23 cellular contexts compared by ENCODE assay signal in the genomic region with DNA sequence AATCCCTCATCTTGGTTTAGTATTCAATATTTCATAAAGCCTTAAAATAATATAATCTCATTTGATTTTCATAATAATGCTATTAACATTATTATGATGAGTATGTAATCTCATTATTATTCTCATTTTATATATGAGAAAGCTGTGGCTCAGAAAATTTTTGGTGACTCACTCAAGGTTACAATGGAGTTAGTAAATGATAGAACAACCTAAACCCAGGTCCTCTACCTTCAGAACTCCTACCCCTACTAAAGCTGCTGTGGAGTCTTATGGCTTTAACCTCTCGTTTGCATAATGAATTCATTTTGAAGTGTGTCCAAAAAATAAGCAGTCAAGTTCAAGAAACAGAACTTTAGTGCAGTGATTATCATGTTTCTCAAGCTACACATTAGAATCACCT.
DNase-seq lines count a peak whose midpoint lies in the region; ATAC-seq, FAIRE-seq and TF ChIP-seq lines count a peak whose summit lies in the region.
"Had no signal": no experiment of that assay in that cellular context is flagged by ENCODE, and none has a peak within 500 bp of the region (broad histone marks: within the 10 kb centered on the region; RNA-seq: fewer than 3 reads in every experiment).

No MANE protein-coding gene starts in this region.

- no peaks in the 10 kb centered on the region for H4K20me1 ChIP-seq in SK-N-SH (ENCODE audit: insufficient read depth)
- H4K20me1 ChIP-seq: BLaER1 had no signal

- WGBS in SK-N-SH (ENCODE audit: low lambda C conversion rate): 43% methylated on average over 1 of the region's 1 CpG

- no peak for TF ChIP-seq EP300 in SK-N-SH (IDR thresholded peaks at IDR 0.05; ENCODE audit: borderline replicate concordance in 1 of 2, low read depth in 1 of 2, low read length in 1 of 2)

- FAIRE-seq in bronchial epithelial cell (lab: Jason Lieb, UNC): no peak
- FAIRE-seq: A204.1, D721Med, G401.6, GM12892, H54 had no signal

- no peak overlapping the region for H3K4me2 ChIP-seq in SK-N-SH
- H3K4me2 ChIP-seq: BLaER1 had no signal

- TF ChIP-seq CTCF in SK-N-SH (IDR thresholded peaks at IDR 0.05) (no peak), bronchial epithelial cell (IDR thresholded peaks at IDR 0.05; ENCODE audit: insufficient read depth, low read length, severe bottlenecking) (no peak), foreskin keratinocyte (conservative IDR thresholded peaks at IDR 0.05) (no peak)

- H3K4me1 ChIP-seq in SK-N-SH (ENCODE audit: control insufficient read depth in 1 of 2, insufficient read depth in 2 of 2, low read depth in 1 of 2, low read length in 1 of 2): peaks cover 0 to 5% of the 10 kb centered on the region in 2 experiments; a peak in 2 of 4 replicates
- peaks cover 5% of the 10 kb centered on the region for H3K4me1 ChIP-seq in foreskin keratinocyte
- H3K4me1 ChIP-seq in SJCRH30: no peaks in the 10 kb centered on the region; the same call in 1 of the 2 replicates
- H3K4me1 ChIP-seq: BLaER1 had no signal

- H3F3A ChIP-seq in SK-N-SH (replicated peaks; ENCODE audit: insufficient read depth): peaks cover 10% of the 10 kb centered on the region

- CTCF ChIA-PET in SK-N-SH (lab: Yijun Ruan, JAX): interaction anchor here (1.6 to 2.4 kb wide), 2 partner anchors 36 to 969 kb away, joined by 6 to 10 read pairs; no protein-coding TSS in a partner anchor

- DNase-seq in SK-N-SH: no peak
- DNase-seq in amniotic epithelial cell (ENCODE audit: low read depth): peak; percentile 7
- peak; percentile 32 for DNase-seq in bronchial epithelial cell (ENCODE audit: low read depth)
- no peak for DNase-seq in foreskin keratinocyte
- DNase-seq in NCI-H1417 treated with DMSO at 0.1 percent for 48 hours (lab: John Stamatoyannopoulos, UW): no peak
- no peak for DNase-seq in SJCRH30
- DNase-seq in COLO668 (lab: John Stamatoyannopoulos, UW; ENCODE audit: unreplicated experiment): no peak
- DNase-seq: CD4-positive, CD25-positive, alpha-beta regulatory T cell; CD8-positive, alpha-beta T cell; DMS53; DND-41; GOT3; HFFc6 had no signal

- H3K9me2 ChIP-seq in SK-N-SH: no peaks in the 10 kb centered on the region

- POLR2A ChIA-PET in SK-N-SH (lab: Yijun Ruan, JAX): interaction anchor here (0.6 kb wide), 1 partner anchor 1451 kb away, joined by 3 read pairs; no protein-coding TSS in a partner anchor

- ATAC-seq in SK-N-SH treated with all-trans-retinoic acid at 6 μM for 48 hours: no peak; the same call in 2 of the 3 replicates
- peak; percentile 42 for ATAC-seq in foreskin keratinocyte
- ATAC-seq: CD8-positive, alpha-beta T cell had no signal

- H3K27me3 ChIP-seq in SK-N-SH (ENCODE audit: insufficient read depth): peaks cover 5% of the 10 kb centered on the region; the same call in 1 of the 2 replicates
- H3K27me3 ChIP-seq in bronchial epithelial cell (ENCODE audit: control insufficient read depth, insufficient read depth, low read length): no peaks in the 10 kb centered on the region
- peaks cover 5% of the 10 kb centered on the region for H3K27me3 ChIP-seq in foreskin keratinocyte
- H3K27me3 ChIP-seq in SJCRH30: 0 out of 2 replicates have a peak, but pooled peaks cover 4% of the 10 kb centered on the region
- H3K27me3 ChIP-seq: BLaER1 had no signal

- no peaks in the 10 kb centered on the region for H3K36me3 ChIP-seq in SK-N-SH (replicated peaks in 1 of 2; ENCODE audit: control insufficient read depth in 1 of 2, insufficient read depth in 2 of 2, low read length in 1 of 2)
- no peaks in the 10 kb centered on the region for H3K36me3 ChIP-seq in bronchial epithelial cell (ENCODE audit: control insufficient read depth, insufficient read depth, low read length)
- no peaks in the 10 kb centered on the region for H3K36me3 ChIP-seq in SJCRH30
- H3K36me3 ChIP-seq: BLaER1, HAP-1 had no signal

- H3K9ac ChIP-seq in SK-N-SH: no peak overlapping the region
- H3K9ac ChIP-seq: BLaER1 had no signal

- no peak overlapping the region for H2AFZ ChIP-seq in SK-N-SH (ENCODE audit: low read depth)

- no peak overlapping the region for H3K27ac ChIP-seq in SK-N-SH (ENCODE audit: low read depth in 2 of 2, low read length in 1 of 2)
- no peak overlapping the region for H3K27ac ChIP-seq in foreskin keratinocyte
- H3K27ac ChIP-seq in SJCRH30: no peak overlapping the region
- H3K27ac ChIP-seq: 22Rv1, BLaER1, C4-2B had no signal

- H3K4me3 ChIP-seq in SK-N-SH (ENCODE audit: low read depth in 2 of 2, low read length in 1 of 2) (no peak overlapping the region), bronchial epithelial cell (ENCODE audit: low read depth, low read length) (no peak overlapping the region), SJCRH30 (no peak overlapping the region)
- H3K4me3 ChIP-seq: BLaER1, HAP-1 had no signal

- no peak for TF ChIP-seq RAD21 in SK-N-SH (IDR thresholded peaks at IDR 0.05; ENCODE audit: low read length)

- no peaks in the 10 kb centered on the region for H3K9me3 ChIP-seq in SK-N-SH
- no peaks in the 10 kb centered on the region for H3K9me3 ChIP-seq in SJCRH30 (replicated peaks)
- H3K9me3 ChIP-seq: BLaER1, HAP-1 had no signal

- no peaks in the 10 kb centered on the region for H3K79me2 ChIP-seq in SK-N-SH (ENCODE audit: insufficient read depth)

TF ChIP-seq in SK-N-SH treated with all-trans-retinoic acid at 6 μM for 48 hours, 23 proteins besides CTCF, POLR2A, EP300 and RAD21:
- 0 out of 2 replicates have a peak, but pooled peaks have one; percentile 27 for TF ChIP-seq ZC3H10 (CRISPR knock-in tag; IDR thresholded peaks at IDR 0.05)
- no peak for TF ChIP-seq ZNF8 (CRISPR knock-in tag; IDR thresholded peaks at IDR 0.05)
- no peak for TF ChIP-seq TOX (CRISPR knock-in tag; IDR thresholded peaks at IDR 0.05; ENCODE audit: borderline replicate concordance)
- TF ChIP-seq BACH2 (CRISPR knock-in tag; IDR thresholded peaks at IDR 0.05; ENCODE audit: borderline replicate concordance): no peak
- TF ChIP-seq POU6F1 (CRISPR knock-in tag; IDR thresholded peaks at IDR 0.05; ENCODE audit: borderline replicate concordance, low read depth): no peak

TF ChIP-seq in SK-N-SH, 30 proteins besides CTCF, POLR2A, EP300 and RAD21:
- TF ChIP-seq FOXM1 (IDR thresholded peaks at IDR 0.05; ENCODE audit: low read depth): no peak
- TF ChIP-seq MEF2A (IDR thresholded peaks at IDR 0.05; ENCODE audit: borderline replicate concordance, low read depth): no peak
- TF ChIP-seq RCOR1 (IDR thresholded peaks at IDR 0.05; ENCODE audit: low read length): no peak
- TF ChIP-seq GABPA (IDR thresholded peaks at IDR 0.05; ENCODE audit: low read depth): no peak
- TF ChIP-seq SIN3A (IDR thresholded peaks at IDR 0.05; ENCODE audit: borderline replicate concordance, low read depth, low read length): no peak
- TF ChIP-seq ELF1 (IDR thresholded peaks at IDR 0.05): no peak
- no peak for TF ChIP-seq FOXJ3 (CRISPR knock-in tag; IDR thresholded peaks at IDR 0.05)
- TF ChIP-seq MAX (IDR thresholded peaks at IDR 0.05; ENCODE audit: low read depth): no peak
- TF ChIP-seq USF1 (IDR thresholded peaks at IDR 0.05; ENCODE audit: borderline replicate concordance, low read depth): no peak

Comparison
In these comparisons a context has a peak if more than half of its experiments do, and no peak if none do; other contexts are left out.
1. DNase-seq: peak in amniotic epithelial cell (single experiment) and bronchial epithelial cell (single experiment); none in SK-N-SH (single experiment), foreskin keratinocyte (0 of 2), NCI-H1417 treated with DMSO at 0.1 percent for 48 hours (single experiment), SJCRH30 (0 of 2) and COLO668 (single experiment).